ENCODE assay signal across 22 cellular contexts in genomic region chr16:8113843-8114242, GRCh38.
"Had no signal": no experiment of that assay in that cellular context is flagged by ENCODE, and none has a peak within 500 bp of the region (broad histone marks: within the 10 kb centered on the region; RNA-seq: fewer than 3 reads in every experiment).

No MANE protein-coding gene starts in this region.

- H3K9me3 ChIP-seq: MG63, SK-N-SH had no signal

- H3K27ac ChIP-seq: HL-60 had no signal

- H3K4me3 ChIP-seq: MG63 had no signal

- H3K27me3 ChIP-seq: MG63 had no signal

- DNase-seq: Karpas-422, KG1, MG63, NCI-H1092, NCI-H1105 treated with DMSO at 0.1 percent for 48 hours, NCI-H1417 treated with DMSO at 0.1 percent for 48 hours, NCI-H146, NCI-H1694 treated with DMSO at 0.1 percent for 48 hours, NCI-H1930, NCI-H2081, NCI-H2171, NCI-H226, NCI-H446, NCI-H510A, NCI-H524 treated with DMSO at 0.1 percent for 48 hours, NCI-H69, NCI-H774, RPMI8226, SHP77, SK-N-SH, SW 1271 had no signal

- H3K36me3 ChIP-seq: MG63 had no signal
